22 cellular contexts compared by ENCODE assay signal in the genomic region with DNA sequence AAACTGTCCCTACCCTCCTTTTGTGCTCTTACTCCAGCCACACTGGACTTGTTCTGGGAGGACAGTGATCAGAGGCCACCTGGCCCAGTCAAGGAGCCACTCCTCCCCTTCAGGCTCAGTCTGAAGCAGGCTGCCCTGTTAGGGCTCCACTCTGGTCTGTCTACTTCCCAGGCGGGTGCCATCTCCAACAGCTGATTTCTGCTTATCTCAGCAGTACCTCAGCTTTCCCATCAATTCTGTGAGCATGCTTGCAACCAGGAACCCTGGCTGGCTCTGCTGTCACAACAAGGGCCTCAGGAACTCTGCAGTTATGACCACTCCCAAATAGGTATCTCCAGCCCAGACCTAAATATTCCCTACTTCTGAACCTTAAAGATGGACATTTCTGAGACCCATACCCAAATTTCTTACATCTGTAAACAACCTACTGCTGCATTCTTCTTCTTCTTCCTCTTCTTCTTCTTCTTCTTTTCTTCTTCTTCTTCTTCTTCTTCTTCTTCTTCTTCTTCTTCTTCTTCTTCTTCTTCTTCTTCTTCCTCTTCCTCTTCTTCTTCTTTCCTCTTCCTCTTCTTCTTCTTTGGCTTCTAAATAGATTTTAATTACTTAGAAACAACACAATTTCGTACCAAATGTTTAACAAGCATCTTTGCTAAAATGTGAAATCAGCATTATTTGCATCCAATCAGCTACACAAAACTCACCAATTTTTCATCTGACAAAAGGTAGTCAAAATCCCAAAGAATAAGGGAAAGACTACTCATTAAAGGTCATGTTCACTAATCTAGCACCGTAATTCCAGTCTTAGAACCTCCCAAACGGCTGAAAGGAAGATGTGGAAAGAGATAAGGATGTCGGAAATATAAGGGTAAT. TPM values are rescaled to one million over a fixed set of nuclear protein-coding genes. Genes with fewer than 3 reads are reported as not detected.
"Had no signal": no experiment of that assay in that cellular context is flagged by ENCODE, and none has a peak within 500 bp of the region (broad histone marks: within the 10 kb centered on the region; RNA-seq: fewer than 3 reads in every experiment).

No MANE protein-coding gene starts in this region.

- ATAC-seq: activated naive CD4-positive, alpha-beta T cell treated with anti-CD3 and anti-CD28 coated beads, Interleukin-2, amount 50 U/mL, for 72 hours; activated T-cell treated with anti-CD3 and anti-CD28 coated beads, Interleukin-2, amount 50 U/mL, for 72 hours; gastroesophageal sphincter; left cardiac atrium; sciatic nerve; WTC11 had no signal

- H3K4me3 Mint-ChIP-seq: activated T-cell treated with anti-CD3 and anti-CD28 coated beads, Interleukin-2, amount 50 U/mL, for 72 hours; brain; endodermal cell; memory B cell; stimulated activated memory B cell treated with anti-CD40 and anti-IgM and Interleukin-4, amounts not matched to agents 10 μg/mL and 1 μg/mL and 100 μg/mL, for 72 hours; type B pancreatic cell; WTC11 had no signal

- H3K27ac ChIP-seq: gastroesophageal sphincter, thoracic aorta had no signal

- H3K9me3 ChIP-seq: gastroesophageal sphincter, thoracic aorta had no signal

- H3K9me3 Mint-ChIP-seq: activated naive CD4-positive, alpha-beta T cell treated with anti-CD3 and anti-CD28 coated beads, Interleukin-2, amount 50 U/mL, for 72 hours; activated T-cell treated with anti-CD3 and anti-CD28 coated beads, Interleukin-2, amount 50 U/mL, for 72 hours; endodermal cell; memory B cell; stimulated activated memory B cell treated with anti-CD40 and anti-IgM and Interleukin-4, amounts not matched to agents 10 μg/mL and 1 μg/mL and 100 μg/mL, for 72 hours; type B pancreatic cell; WTC11 had no signal

- H3K4me1 ChIP-seq: gastroesophageal sphincter had no signal

- H3K4me3 ChIP-seq: gastroesophageal sphincter, smooth muscle cell, thoracic aorta had no signal

- H3K36me3 Mint-ChIP-seq: activated naive CD4-positive, alpha-beta T cell treated with anti-CD3 and anti-CD28 coated beads, Interleukin-2, amount 50 U/mL, for 72 hours; brain; stimulated activated memory B cell treated with anti-CD40 and anti-IgM and Interleukin-4, amounts not matched to agents 10 μg/mL and 1 μg/mL and 100 μg/mL, for 72 hours; type B pancreatic cell; WTC11 had no signal

- H3K27me3 ChIP-seq: gastroesophageal sphincter had no signal

- H3K4me2 ChIP-seq: smooth muscle cell had no signal

- H3K27ac Mint-ChIP-seq: activated T-cell treated with anti-CD3 and anti-CD28 coated beads, Interleukin-2, amount 50 U/mL, for 72 hours; endodermal cell; memory B cell; stimulated activated memory B cell treated with anti-CD40 and anti-IgM and Interleukin-4, amounts not matched to agents 10 μg/mL and 1 μg/mL and 100 μg/mL, for 72 hours; type B pancreatic cell; WTC11 had no signal

- H3K27me3 Mint-ChIP-seq: type B pancreatic cell had no signal

- H3K36me3 ChIP-seq: gastroesophageal sphincter, thoracic aorta had no signal

- FAIRE-seq: colon had no signal

- DNase-seq: activated CD4-positive, alpha-beta T cell treated with anti-CD3 and anti-CD28 coated beads, Interleukin-2, amount 50 U/mL, for 48 hours; activated effector memory CD4-positive, alpha-beta T cell treated with Interleukin-2 at 50 U/mL for 16 hours; activated T-cell treated with anti-CD3 and anti-CD28 coated beads, Interleukin-2, amount 50 U/mL, for 72 hours; central memory CD4-positive, alpha-beta T cell; endodermal cell; hypothalamus; left cardiac atrium; stimulated activated CD4-positive, alpha-beta T cell treated with anti-CD3 and anti-CD28 coated beads, Interleukin-15, amount 100 ng/mL, for 24 hours; T-helper 9 cell had no signal

RNA-seq across cellular contexts. Expression of a gene that starts 23.1 kb away (rescaled TPM):
- total RNA-seq: activated naive CD4-positive, alpha-beta T cell treated with anti-CD3 and anti-CD28 coated beads, Interleukin-2, amount 50 U/mL, for 72 hours; mononuclear cell had no signal
- polyA plus RNA-seq: neural cell had no signal
